In the genomic region with DNA sequence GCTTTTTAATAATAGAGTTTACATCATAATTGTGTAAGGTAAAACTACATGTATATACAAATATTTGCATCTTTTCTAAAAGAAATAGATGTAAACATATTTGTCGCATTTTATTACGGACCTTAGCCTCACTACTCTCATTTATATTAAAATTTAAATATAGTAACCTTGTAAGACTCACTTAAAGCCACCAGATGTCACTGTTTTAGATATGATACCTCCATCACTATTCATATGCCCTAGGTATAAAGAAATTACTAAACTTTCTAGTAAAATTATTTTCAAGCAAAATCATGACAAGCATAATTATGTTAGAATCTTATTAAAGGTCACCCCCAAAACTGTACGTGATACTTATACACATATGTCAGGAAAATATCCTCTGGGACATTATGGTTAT, we compare ENCODE assay signal across 11 cellular contexts.
DNase-seq lines count a peak whose midpoint lies in the region; ATAC-seq and TF ChIP-seq lines count a peak whose summit lies in the region.
"Had no signal": no experiment of that assay in that cellular context is flagged by ENCODE, and none has a peak within 500 bp of the region (broad histone marks: within the 10 kb centered on the region; RNA-seq: fewer than 3 reads in every experiment).

No MANE protein-coding gene starts in this region.

- CTCF ChIA-PET in OCI-LY7 (lab: Charles Lee; ENCODE audit: unreplicated experiment) = no interaction called here

- no peak overlapping the region for H2AFZ ChIP-seq in GM23338
- no peak overlapping the region for H2AFZ ChIP-seq in OCI-LY7 (ENCODE audit: low read length)

- POLR2A ChIA-PET in OCI-LY7 (lab: Charles Lee) = interaction anchor here (0.6 to 0.7 kb wide), 2 partner anchors 96 to 647 kb away, joined by 3 to 4 read pairs; no protein-coding TSS in a partner anchor

- TF ChIP-seq CTCF in 22Rv1 (IDR thresholded peaks at IDR 0.05) (peak; percentile 71), GM23338 (conservative IDR thresholded peaks at IDR 0.05; ENCODE audit: low read depth in 2 of 2) (peak in 1 of 2 experiments; percentile 66; a peak in 3 of 4 replicates), OCI-LY7 (conservative IDR thresholded peaks at IDR 0.05; ENCODE audit: low read length) (peak; percentile 73), epithelial cell of proximal tubule (conservative IDR thresholded peaks at IDR 0.05; ENCODE audit: low read depth, low read length) (peak; percentile 38)

- H3K9me3 ChIP-seq in OCI-LY7 (ENCODE audit: low read length) = no peaks in the 10 kb centered on the region
- H3K9me3 ChIP-seq: heart left ventricle had no signal

- H3K27ac ChIP-seq in 22Rv1 = no peak overlapping the region
- no peak overlapping the region for H3K27ac ChIP-seq in GM23338 (ENCODE audit: low read depth)
- no peak overlapping the region for H3K27ac ChIP-seq in OCI-LY7 (ENCODE audit: low read depth, low read length, poor library complexity, severe bottlenecking)
- H3K27ac ChIP-seq: heart left ventricle had no signal

- H3K4me1 ChIP-seq in GM23338 (ENCODE audit: insufficient read depth) = no peaks in the 10 kb centered on the region; the same call in 1 of the 2 replicates
- no peaks in the 10 kb centered on the region for H3K4me1 ChIP-seq in OCI-LY7 (ENCODE audit: insufficient read depth, low read length, poor library complexity, severe bottlenecking)
- H3K4me1 ChIP-seq: heart left ventricle had no signal

- H4K20me1 ChIP-seq in GM23338 (replicated peaks; ENCODE audit: insufficient read depth) = no peaks in the 10 kb centered on the region
- no peaks in the 10 kb centered on the region for H4K20me1 ChIP-seq in OCI-LY7 (ENCODE audit: insufficient read depth, low read length)

- H3K4me2 ChIP-seq in GM23338 (no peak overlapping the region), OCI-LY7 (ENCODE audit: low read length) (no peak overlapping the region)

- peak; percentile 33 for DNase-seq in GM23338 (ENCODE audit: low spot score)
- peak; percentile 35 for DNase-seq in OCI-LY7 (ENCODE audit: low spot score)
- no peak for DNase-seq in epithelial cell of proximal tubule (ENCODE audit: low read depth)
- no peak for DNase-seq in activated T-helper 2 cell treated with anti-CD3 and anti-CD28 coated beads, Interferon-gamma antibody, Interleukin-2, Interleukin-4, amounts not matched to agents 10 μg/mL and 5 μg/mL and 100 μg/mL, durations not matched to agents 14 hours and 24 hours and 36 hours (ENCODE audit: low spot score)
- no peak for DNase-seq in NCI-H526 treated with DMSO at 0.1 percent for 48 hours (lab: John Stamatoyannopoulos, UW)
- no peak for DNase-seq in NCI-H187 treated with DMSO at 0.1 percent for 48 hours (lab: John Stamatoyannopoulos, UW)
- DNase-seq: CD4-positive, alpha-beta memory T cell; heart left ventricle had no signal

- H3K27ac Mint-ChIP-seq in GM23338 = no peak overlapping the region
- H3K27ac Mint-ChIP-seq in activated T-helper 2 cell treated with anti-CD3 and anti-CD28 coated beads, Interferon-gamma antibody, Interleukin-2, Interleukin-4, amounts not matched to agents 10 μg/mL and 5 μg/mL and 100 μg/mL, durations not matched to agents 14 hours and 24 hours and 36 hours = no peak overlapping the region
- H3K27ac Mint-ChIP-seq: activated T-helper 1 cell treated with anti-CD3 and anti-CD28 coated beads, Interleukin-12 subunit alpha, Interleukin-12 subunit beta, Interleukin-2, Interleukin-4 antibody, amounts not matched to agents 30 ng/mL and 10 ng/mL and 1 ng/mL, durations not matched to agents 14 hours and 24 hours and 36 hours; CD4-positive, alpha-beta memory T cell had no signal

- no peaks in the 10 kb centered on the region for H3K36me3 Mint-ChIP-seq in GM23338 (ENCODE audit: low read depth)
- H3K36me3 Mint-ChIP-seq in activated T-helper 2 cell treated with anti-CD3 and anti-CD28 coated beads, Interferon-gamma antibody, Interleukin-2, Interleukin-4, amounts not matched to agents 10 μg/mL and 5 μg/mL and 100 μg/mL, durations not matched to agents 14 hours and 24 hours and 36 hours (ENCODE audit: low read depth) = no peaks in the 10 kb centered on the region
- H3K36me3 Mint-ChIP-seq: CD4-positive, alpha-beta memory T cell had no signal

- H3K79me2 ChIP-seq in GM23338 (replicated peaks; ENCODE audit: insufficient read depth) = no peaks in the 10 kb centered on the region
- H3K79me2 ChIP-seq in OCI-LY7 (ENCODE audit: insufficient read depth, low read depth, low read length) = no peaks in the 10 kb centered on the region

- H3K36me3 ChIP-seq in GM23338 (ENCODE audit: insufficient read depth) (no peaks in the 10 kb centered on the region), OCI-LY7 (ENCODE audit: insufficient read depth, low read length) (no peaks in the 10 kb centered on the region)
- H3K36me3 ChIP-seq: heart left ventricle had no signal

- H3K4me1 Mint-ChIP-seq in GM23338 = peaks cover 5% of the 10 kb centered on the region; the same call in 2 of the 3 replicates
- no peaks in the 10 kb centered on the region for H3K4me1 Mint-ChIP-seq in activated T-helper 2 cell treated with anti-CD3 and anti-CD28 coated beads, Interferon-gamma antibody, Interleukin-2, Interleukin-4, amounts not matched to agents 10 μg/mL and 5 μg/mL and 100 μg/mL, durations not matched to agents 14 hours and 24 hours and 36 hours (ENCODE audit: low read depth)
- H3K4me1 Mint-ChIP-seq: CD4-positive, alpha-beta memory T cell had no signal

- no TSS peak for BruUV-seq in OCI-LY7 (replicated peaks; lab: Mats Ljungman, UMichigan)

- no peaks in the 10 kb centered on the region for H3K9me3 Mint-ChIP-seq in GM23338
- peaks cover 27% of the 10 kb centered on the region for H3K9me3 Mint-ChIP-seq in activated T-helper 2 cell treated with anti-CD3 and anti-CD28 coated beads, Interferon-gamma antibody, Interleukin-2, Interleukin-4, amounts not matched to agents 10 μg/mL and 5 μg/mL and 100 μg/mL, durations not matched to agents 14 hours and 24 hours and 36 hours
- H3K9me3 Mint-ChIP-seq: activated T-helper 1 cell treated with anti-CD3 and anti-CD28 coated beads, Interleukin-12 subunit alpha, Interleukin-12 subunit beta, Interleukin-2, Interleukin-4 antibody, amounts not matched to agents 30 ng/mL and 10 ng/mL and 1 ng/mL, durations not matched to agents 14 hours and 24 hours and 36 hours had no signal

- no peak overlapping the region for H3K4me3 ChIP-seq in GM23338
- no peak overlapping the region for H3K4me3 ChIP-seq in OCI-LY7 (ENCODE audit: low read depth, low read length, poor library complexity, severe bottlenecking)
- H3K4me3 ChIP-seq in epithelial cell of proximal tubule (ENCODE audit: low read depth, low read length) = no peak overlapping the region
- H3K4me3 ChIP-seq: heart left ventricle had no signal

- no peaks in the 10 kb centered on the region for H3K27me3 ChIP-seq in GM23338 (ENCODE audit: insufficient read depth)
- H3K27me3 ChIP-seq: heart left ventricle had no signal

- ATAC-seq in GM23338 = no peak
- no peak for ATAC-seq in GM18520 (IDR thresholded peaks at IDR 0.05; ENCODE audit: unreplicated experiment)
- ATAC-seq: heart left ventricle had no signal

- H3K9me2 ChIP-seq in GM23338 (ENCODE audit: insufficient read depth) (no peaks in the 10 kb centered on the region), OCI-LY7 (ENCODE audit: insufficient read depth, low read length) (no peaks in the 10 kb centered on the region)

- intact Hi-C loops in OCI-LY7 (cut with micrococcal nuclease; ENCODE audit: unreplicated experiment) = loop anchor here (1.0 to 5.0 kb wide), 2 partner anchors 628 to 646 kb away; no protein-coding TSS in a partner anchor
- intact Hi-C loops in activated T-helper 2 cell treated with anti-CD3 and anti-CD28 coated beads, Interferon-gamma antibody, Interleukin-2, Interleukin-4, amounts not matched to agents 10 μg/mL and 5 μg/mL and 100 μg/mL, durations not matched to agents 14 hours and 24 hours and 36 hours (cut with micrococcal nuclease) = no loop called here

- no peak overlapping the region for H3K4me3 Mint-ChIP-seq in GM23338
- H3K4me3 Mint-ChIP-seq in activated T-helper 2 cell treated with anti-CD3 and anti-CD28 coated beads, Interferon-gamma antibody, Interleukin-2, Interleukin-4, amounts not matched to agents 10 μg/mL and 5 μg/mL and 100 μg/mL, durations not matched to agents 14 hours and 24 hours and 36 hours (ENCODE audit: low read depth) = no peak overlapping the region
- H3K4me3 Mint-ChIP-seq: activated T-helper 1 cell treated with anti-CD3 and anti-CD28 coated beads, Interleukin-12 subunit alpha, Interleukin-12 subunit beta, Interleukin-2, Interleukin-4 antibody, amounts not matched to agents 30 ng/mL and 10 ng/mL and 1 ng/mL, durations not matched to agents 14 hours and 24 hours and 36 hours; CD4-positive, alpha-beta memory T cell had no signal

- no peaks in the 10 kb centered on the region for H3F3A ChIP-seq in GM23338 (replicated peaks; ENCODE audit: low read depth)

- no peaks in the 10 kb centered on the region for H3K27me3 Mint-ChIP-seq in GM23338 (ENCODE audit: insufficient read depth, low read depth, poor library complexity)
- H3K27me3 Mint-ChIP-seq in activated T-helper 2 cell treated with anti-CD3 and anti-CD28 coated beads, Interferon-gamma antibody, Interleukin-2, Interleukin-4, amounts not matched to agents 10 μg/mL and 5 μg/mL and 100 μg/mL, durations not matched to agents 14 hours and 24 hours and 36 hours (ENCODE audit: low read depth) = no peaks in the 10 kb centered on the region
- H3K27me3 Mint-ChIP-seq: CD4-positive, alpha-beta memory T cell had no signal

TF ChIP-seq in GM23338, 12 proteins besides CTCF, POLR2A, EP300 and RAD21:
- TF ChIP-seq JUNB (IDR thresholded peaks at IDR 0.05; ENCODE audit: unreplicated experiment) (no peak), NANOG (IDR thresholded peaks at IDR 0.05; ENCODE audit: borderline replicate concordance) (no peak), EZH2 (IDR thresholded peaks at IDR 0.05; ENCODE audit: low read depth, unreplicated experiment) (no peak), CREB1 (CRISPR knock-in tag; IDR thresholded peaks at IDR 0.05; ENCODE audit: low read depth) (no peak), EZH2phosphoT487 (IDR thresholded peaks at IDR 0.05; ENCODE audit: unreplicated experiment) (no peak), ZNF331 (CRISPR knock-in tag; IDR thresholded peaks at IDR 0.05; ENCODE audit: low read depth) (no peak)

Comparison
In these comparisons a context has a peak if more than half of its experiments do, and no peak if none do; other contexts are left out.
1. DNase-seq: peak in GM23338 (single experiment) and OCI-LY7 (single experiment); none in epithelial cell of proximal tubule (single experiment), activated T-helper 2 cell treated with anti-CD3 and anti-CD28 coated beads, Interferon-gamma antibody, Interleukin-2, Interleukin-4, amounts not matched to agents 10 μg/mL and 5 μg/mL and 100 μg/mL, durations not matched to agents 14 hours and 24 hours and 36 hours (single experiment), NCI-H526 treated with DMSO at 0.1 percent for 48 hours (single experiment) and NCI-H187 treated with DMSO at 0.1 percent for 48 hours (single experiment).